In genomic region chr6:44386364-44386928, GRCh38 we compare ENCODE assay signal across 8 cellular contexts. TPM values are rescaled to one million over a fixed set of nuclear protein-coding genes. Genes with fewer than 3 reads are reported as not detected.
DNase-seq lines count a peak whose midpoint lies in the region; ATAC-seq and TF ChIP-seq lines count a peak whose summit lies in the region.

No MANE protein-coding gene starts in this region.

- 0 out of 2 replicates have a peak, but pooled peaks cover 5% of the 10 kb centered on the region for H3K36me3 ChIP-seq in KMS-11 (ENCODE audit: insufficient read depth)
- H3K36me3 ChIP-seq in mammary epithelial cell (ENCODE audit: insufficient read depth, low read length) = peaks cover 7% of the 10 kb centered on the region
- peaks cover 5% of the 10 kb centered on the region for H3K36me3 ChIP-seq in lower lobe of right lung
- no peaks in the 10 kb centered on the region for H3K36me3 ChIP-seq in uterus

- CTCF ChIA-PET in mammary epithelial cell (lab: Charles Lee; ENCODE audit: low non-redundant PET) = no interaction called here

- H3K4me3 ChIP-seq in KMS-11 (IDR thresholded peaks at IDR 0.05; ENCODE audit: insufficient read depth, low read depth, low read length) = no peak overlapping the region
- H3K4me3 ChIP-seq in mammary epithelial cell (replicated peaks in 1 of 3; ENCODE audit: insufficient read depth in 1 of 3, low read depth in 2 of 3, low read length in 3 of 3) = peak overlapping the region; percentile 83 to 96 (median 87)
- peak overlapping the region; percentile 87 for H3K4me3 ChIP-seq in lower lobe of right lung
- H3K4me3 ChIP-seq in uterus = peak overlapping the region; percentile 56 to 87

- H2AFZ ChIP-seq in KMS-11 (ENCODE audit: low read depth) = peak overlapping the region; percentile 94
- H2AFZ ChIP-seq in mammary epithelial cell (ENCODE audit: low read depth, low read length) = peak overlapping the region; percentile 96

- intact Hi-C loops in mammary epithelial cell (cut with micrococcal nuclease) (loop anchor here (2.0 kb wide), 1 partner anchor 118 kb away; no protein-coding TSS in a partner anchor), lower lobe of right lung (cut with DNase I) (no loop called here), uterus (cut with DNase I; ENCODE audit: low total_unique reads) (no loop called here)

- H3K9me3 ChIP-seq in mammary epithelial cell (replicated peaks; ENCODE audit: insufficient read depth, low read length) (no peaks in the 10 kb centered on the region), lower lobe of right lung (no peaks in the 10 kb centered on the region), uterus (no peaks in the 10 kb centered on the region)

- ATAC-seq in lower lobe of right lung = peak; percentile 48 to 73

- H4K20me1 ChIP-seq in KMS-11 (ENCODE audit: insufficient read depth) (no peaks in the 10 kb centered on the region), mammary epithelial cell (ENCODE audit: insufficient read depth, low read length) (no peaks in the 10 kb centered on the region)

- peak overlapping the region; percentile 77; the same call in 1 of the 2 replicates for H3K27ac ChIP-seq in KMS-11
- peak overlapping the region; percentile 89 for H3K27ac ChIP-seq in mammary epithelial cell (ENCODE audit: insufficient read depth, low read depth, low read length)
- H3K27ac ChIP-seq in lower lobe of right lung = peak overlapping the region; percentile 90
- peak overlapping the region; percentile 92 to 95 for H3K27ac ChIP-seq in uterus

- peak overlapping the region; percentile 92; the same call in 1 of the 2 replicates for H3K9ac ChIP-seq in KMS-11
- H3K9ac ChIP-seq in mammary epithelial cell (ENCODE audit: insufficient read depth, low read length) = peak overlapping the region; percentile 97

- H3K27me3 ChIP-seq in KMS-11 (ENCODE audit: insufficient read depth, low read depth) (no peaks in the 10 kb centered on the region), mammary epithelial cell (ENCODE audit: insufficient read depth, low read length) (no peaks in the 10 kb centered on the region), lower lobe of right lung (ENCODE audit: low read depth) (no peaks in the 10 kb centered on the region), uterus (no peaks in the 10 kb centered on the region)

- in situ Hi-C loops in mammary epithelial cell (cut with MboI; ENCODE audit: low sequenced_read_pairs in 2 of 2) = no loop called here

- H3K79me2 ChIP-seq in KMS-11 (ENCODE audit: insufficient read depth, low read depth) (peaks cover 29% of the 10 kb centered on the region), mammary epithelial cell (ENCODE audit: insufficient read depth, low read length) (peaks cover 36% of the 10 kb centered on the region)

- WGBS in mammary epithelial cell (ENCODE audit: low coverage, missing lambda C conversion rate) = 50% methylated on average over 6 of the region's 6 CpGs

- peak overlapping the region; percentile 88 for H3K4me2 ChIP-seq in KMS-11
- peak overlapping the region; percentile 87 for H3K4me2 ChIP-seq in mammary epithelial cell (ENCODE audit: insufficient read depth, low read depth, low read length)

- peak; percentile 80 for DNase-seq in AG20443 (ENCODE audit: low spot score)
- DNase-seq in mammary epithelial cell = no peak
- peak; percentile 85 for DNase-seq in lower lobe of right lung
- DNase-seq in uterus = peak; percentile 33 to 53
- no peak for DNase-seq in NCI-H2107 (lab: John Stamatoyannopoulos, UW)
- no peak for DNase-seq in cerebellar nuclear complex (lab: John Stamatoyannopoulos, UW)
- DNase-seq in GDM1 (lab: John Stamatoyannopoulos, UW) = no peak

- peaks cover 33% of the 10 kb centered on the region for H3K4me1 ChIP-seq in KMS-11 (ENCODE audit: low read depth, poor library complexity, severe bottlenecking)
- H3K4me1 ChIP-seq in mammary epithelial cell (ENCODE audit: insufficient read depth, low read length) = peaks cover 15% of the 10 kb centered on the region
- peaks cover 22% of the 10 kb centered on the region for H3K4me1 ChIP-seq in lower lobe of right lung
- peaks cover 0 to 6% of the 10 kb centered on the region in 2 donors for H3K4me1 ChIP-seq in uterus

- dilution Hi-C loops in mammary epithelial cell (cut with HindIII; ENCODE audit: low sequenced_read_pairs) = no loop called here

- TF ChIP-seq CTCF in KMS-11 (conservative IDR thresholded peaks at IDR 0.05; ENCODE audit: low read depth, low read length) = no peak
- TF ChIP-seq CTCF in mammary epithelial cell (conservative IDR thresholded peaks at IDR 0.05 in 1 of 2, IDR thresholded peaks at IDR 0.05 in 1 of 2; ENCODE audit: extremely low read depth in 1 of 2, insufficient read depth in 1 of 2, low read depth in 1 of 2, low read length in 2 of 2) = peak in 1 of 2 donors; percentile 3
- no peak for TF ChIP-seq CTCF in lower lobe of right lung (IDR thresholded peaks at IDR 0.05)
- TF ChIP-seq CTCF in uterus (IDR thresholded peaks at IDR 0.05) = no peak

- peak in 1 of 2 donors; percentile 3 for TF ChIP-seq POLR2A in uterus (IDR thresholded peaks at IDR 0.05)

- no TSS peak for BruUV-seq in mammary epithelial cell (replicated peaks; lab: Mats Ljungman, UMichigan)

RNA-seq across cellular contexts. Expression of gene CDC5L, which starts 1.1 kb away (rescaled TPM):
- total RNA-seq in mammary epithelial cell = 10 to 100 TPM; 13.2 to 19.5 TPM
- 10.2 TPM for polyA plus RNA-seq in mammary epithelial cell
- 4.4 TPM for polyA minus RNA-seq in mammary epithelial cell
- 18.3 TPM for total RNA-seq in lower lobe of right lung
- total RNA-seq in uterus = 10 to 100 TPM in 3 of 4 donors, 1 to 10 TPM in 1; 8.7 to 42.0 (median 20.0) TPM

RNA-seq across cellular contexts. Expression of gene SPATS1, which starts 44.0 kb away (rescaled TPM):
- total RNA-seq in mammary epithelial cell (not detected), lower lobe of right lung (1.8 TPM), uterus (under 1 TPM in 1 of 4 donors, not detected in 3; 0.62 TPM)
- polyA plus RNA-seq in mammary epithelial cell = not detected
- not detected for polyA minus RNA-seq in mammary epithelial cell

Comparison
In these comparisons a context has a peak if more than half of its experiments do, and no peak if none do; other contexts are left out.
1. DNase-seq: peak in AG20443 (single experiment), lower lobe of right lung (single experiment) and uterus (2 of 2); none in mammary epithelial cell (single experiment), NCI-H2107 (single experiment), cerebellar nuclear complex (0 of 2) and GDM1 (single experiment).
2. Peak in every context shown above with its lines, with median percentiles within 50 percentile points of each other: H3K27ac ChIP-seq.